Comparison of ENCODE assay signal across 13 cellular contexts in the genomic region with DNA sequence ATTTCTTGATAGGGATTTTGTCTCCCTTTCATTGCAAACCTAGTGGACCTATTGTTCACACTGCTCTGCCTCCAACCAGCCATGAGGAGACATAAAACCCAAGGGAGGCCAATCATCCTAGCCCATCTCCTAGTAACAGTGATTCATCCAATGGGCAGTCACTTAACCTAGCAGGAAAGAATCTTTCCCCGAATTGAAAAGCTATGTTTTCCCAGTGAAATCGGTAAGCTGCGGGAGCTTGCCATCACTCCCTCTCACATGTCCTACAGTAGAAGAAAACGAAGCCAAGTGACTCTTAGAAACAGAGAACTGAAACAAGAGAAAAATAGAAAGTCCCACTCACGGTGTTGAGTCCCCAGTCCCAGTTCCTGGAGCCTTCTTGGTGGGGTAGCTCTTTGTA.
A peak's percentile ranks its signal among the peaks of the same experiment; 100 is the strongest.
DNase-seq lines count a peak whose midpoint lies in the region; ATAC-seq and TF ChIP-seq lines count a peak whose summit lies in the region.
"Had no signal": no experiment of that assay in that cellular context is flagged by ENCODE, and none has a peak within 500 bp of the region (broad histone marks: within the 10 kb centered on the region; RNA-seq: fewer than 3 reads in every experiment).

No MANE protein-coding gene starts in this region.

- intact Hi-C loops in tibial artery (cut with DNase I; ENCODE audit: low total_unique reads), result no loop called here

- peaks cover 56% of the 10 kb centered on the region for H3K4me1 ChIP-seq in OCI-LY3 (ENCODE audit: low read length)
- H3K4me1 ChIP-seq in tibial artery, result peaks cover 0 to 27% (median 18%) of the 10 kb centered on the region in 4 donors
- H3K4me1 ChIP-seq: parathyroid adenoma had no signal

- no peaks in the 10 kb centered on the region for H3K79me2 ChIP-seq in OCI-LY3 (ENCODE audit: low read length)
- H3K79me2 ChIP-seq: parathyroid adenoma had no signal

- H3K4me3 Mint-ChIP-seq in activated T-cell treated with anti-CD3 and anti-CD28 coated beads, Interleukin-2, amount 50 U/mL, for 24 hours, result no peak overlapping the region
- H3K4me3 Mint-ChIP-seq: activated CD8-positive, alpha-beta T cell treated with anti-CD3 and anti-CD28 coated beads, Interleukin-2, amount 10 ng/mL, durations not matched to agents 7 days and 5 days; activated naive CD4-positive, alpha-beta T cell treated with anti-CD3 and anti-CD28 coated beads for 36 hours had no signal

- peaks cover 20% of the 10 kb centered on the region for H3K4me1 Mint-ChIP-seq in activated T-cell treated with anti-CD3 and anti-CD28 coated beads, Interleukin-2, amount 50 U/mL, for 24 hours (ENCODE audit: low read depth)

- no peaks in the 10 kb centered on the region for H4K20me1 ChIP-seq in OCI-LY3 (ENCODE audit: insufficient read depth, low read length)

- peak overlapping the region; percentile 70 for H3K4me2 ChIP-seq in OCI-LY3 (ENCODE audit: low read length)

- H3K27ac ChIP-seq in OCI-LY3 (ENCODE audit: low read length) (peak overlapping the region; percentile 37; the same call in 1 of the 2 replicates), tibial artery (no peak overlapping the region)
- H3K27ac ChIP-seq: parathyroid adenoma had no signal

- no peak for TF ChIP-seq POLR2A in erythroblast (IDR thresholded peaks at IDR 0.05; ENCODE audit: low read length)

- peak; percentile 29 for DNase-seq in Ammon's horn (ENCODE audit: low spot score)
- peak; percentile 68 for DNase-seq in medulla oblongata (ENCODE audit: extremely low spot score)
- DNase-seq in activated T-cell treated with anti-CD3 and anti-CD28 coated beads, Interleukin-2, amount 50 U/mL, for 24 hours, result no peak
- DNase-seq in erythroblast (lab: John Stamatoyannopoulos, UW), result no peak
- no peak for DNase-seq in tibial artery
- DNase-seq: activated CD8-positive, alpha-beta T cell treated with anti-CD3 and anti-CD28 coated beads, Interleukin-2, amount 10 ng/mL, durations not matched to agents 7 days and 5 days; activated naive CD4-positive, alpha-beta T cell treated with anti-CD3 and anti-CD28 coated beads for 36 hours; stimulated activated CD4-positive, alpha-beta T cell treated with anti-CD3 and anti-CD28 coated beads, Interleukin-1b, Interleukin-23, amount 100 ng/mL, for 48 hours; T1000 had no signal

- ATAC-seq in GM21529 (IDR thresholded peaks at IDR 0.05; ENCODE audit: unreplicated experiment) (peak; percentile 72), GM19324 (IDR thresholded peaks at IDR 0.05; ENCODE audit: low FRiP score, unreplicated experiment) (no peak)
- ATAC-seq: activated CD8-positive, alpha-beta T cell treated with anti-CD3 and anti-CD28 coated beads, Interleukin-2, amount 10 ng/mL, durations not matched to agents 7 days and 5 days had no signal

- peaks cover 2% of the 10 kb centered on the region for H3K9me3 Mint-ChIP-seq in activated T-cell treated with anti-CD3 and anti-CD28 coated beads, Interleukin-2, amount 50 U/mL, for 24 hours

- peaks cover 16% of the 10 kb centered on the region for H3K36me3 ChIP-seq in OCI-LY3 (replicated peaks; ENCODE audit: low read depth, low read length)
- H3K36me3 ChIP-seq in tibial artery, result no peaks in the 10 kb centered on the region

- H3K36me3 Mint-ChIP-seq in activated T-cell treated with anti-CD3 and anti-CD28 coated beads, Interleukin-2, amount 50 U/mL, for 24 hours (ENCODE audit: low read depth), result no peaks in the 10 kb centered on the region

- no peak overlapping the region for H2AFZ ChIP-seq in OCI-LY3 (ENCODE audit: low read depth, low read length)
- H2AFZ ChIP-seq: parathyroid adenoma had no signal

- no peaks in the 10 kb centered on the region for H3K27me3 ChIP-seq in OCI-LY3 (ENCODE audit: low read depth, low read length)
- H3K27me3 ChIP-seq in tibial artery, result no peaks in the 10 kb centered on the region

- H3K4me3 ChIP-seq in OCI-LY3 (ENCODE audit: low read length) (0 out of 2 replicates have a peak overlapping the region, but pooled peaks have one; percentile 30), tibial artery (no peak overlapping the region)

- no peak overlapping the region for H3K27ac Mint-ChIP-seq in activated T-cell treated with anti-CD3 and anti-CD28 coated beads, Interleukin-2, amount 50 U/mL, for 24 hours
- H3K27ac Mint-ChIP-seq: activated CD8-positive, alpha-beta T cell treated with anti-CD3 and anti-CD28 coated beads, Interleukin-2, amount 10 ng/mL, durations not matched to agents 7 days and 5 days; activated naive CD4-positive, alpha-beta T cell treated with anti-CD3 and anti-CD28 coated beads for 36 hours had no signal

- 0 out of 2 replicates have a peak overlapping the region, but pooled peaks have one; percentile 26 for H3K9ac ChIP-seq in OCI-LY3 (ENCODE audit: low read length)
- H3K9ac ChIP-seq: parathyroid adenoma had no signal

- TF ChIP-seq CTCF in OCI-LY3 (IDR thresholded peaks at IDR 0.05; ENCODE audit: low read depth, low read length), result no peak
- no peak for TF ChIP-seq CTCF in tibial artery (IDR thresholded peaks at IDR 0.05)

- no peaks in the 10 kb centered on the region for H3K27me3 Mint-ChIP-seq in activated T-cell treated with anti-CD3 and anti-CD28 coated beads, Interleukin-2, amount 50 U/mL, for 24 hours

- H3K9me3 ChIP-seq in OCI-LY3 (ENCODE audit: insufficient read depth, low read length) (peaks cover 14% of the 10 kb centered on the region), tibial artery (no peaks in the 10 kb centered on the region)

Comparison
In these comparisons a context has a peak if more than half of its experiments do, and no peak if none do; other contexts are left out.
1. DNase-seq: peak in Ammon's horn (single experiment) and medulla oblongata (single experiment); none in activated T-cell treated with anti-CD3 and anti-CD28 coated beads, Interleukin-2, amount 50 U/mL, for 24 hours (single experiment), erythroblast (0 of 2) and tibial artery (0 of 2).